31 cellular contexts compared by ENCODE assay signal in genomic region chr2:40225670-40226069, GRCh38.
DNase-seq lines count a peak whose midpoint lies in the region; ATAC-seq, FAIRE-seq and TF ChIP-seq lines count a peak whose summit lies in the region.
"Had no signal": no experiment of that assay in that cellular context is flagged by ENCODE, and none has a peak within 500 bp of the region (broad histone marks: within the 10 kb centered on the region; RNA-seq: fewer than 3 reads in every experiment).

No MANE protein-coding gene starts in this region.

- H3K27ac ChIP-seq in right atrium auricular region (peak overlapping the region in 1 of 2 donors; percentile 9), H1 (ENCODE audit: low read depth, low read length) (no peak overlapping the region), mesendoderm (ENCODE audit: low read depth, low read length) (no peak overlapping the region), uterus (peak overlapping the region; percentile 85), dorsolateral prefrontal cortex (peak overlapping the region in 22 of 59 donors; percentile 1 to 73 (median 40))
- H3K27ac ChIP-seq: colonic mucosa, left lung, psoas muscle, SJSA1, suprapubic skin, WERI-Rb-1 had no signal

- peak overlapping the region; percentile 36; the same call in 1 of the 2 replicates for H2AFZ ChIP-seq in H1 (ENCODE audit: low read length)

- H3K9me3 ChIP-seq in right atrium auricular region, result peaks cover 0 to 6% of the 10 kb centered on the region in 2 donors
- 0 out of 4 replicates have a peak, but pooled peaks cover 0 to 2% of the 10 kb centered on the region in 2 experiments for H3K9me3 ChIP-seq in H1 (ENCODE audit: insufficient read depth in 2 of 2, low read depth in 1 of 2, low read length in 1 of 2)
- H3K9me3 ChIP-seq in uterus, result no peaks in the 10 kb centered on the region
- H3K9me3 ChIP-seq: colonic mucosa, left lung, psoas muscle, SJSA1, suprapubic skin had no signal

- no peaks in the 10 kb centered on the region for H3K27me3 ChIP-seq in right atrium auricular region
- no peaks in the 10 kb centered on the region for H3K27me3 ChIP-seq in H1 (replicated peaks in 1 of 4; ENCODE audit: control insufficient read depth in 3 of 4, extremely low read depth in 1 of 4, insufficient read depth in 3 of 4, low read length in 3 of 4)
- no peaks in the 10 kb centered on the region for H3K27me3 ChIP-seq in mesendoderm (ENCODE audit: insufficient read depth, low read length, poor library complexity)
- no peaks in the 10 kb centered on the region for H3K27me3 ChIP-seq in uterus
- H3K27me3 ChIP-seq in dorsolateral prefrontal cortex, result peaks cover 0 to 4% (median 0%) of the 10 kb centered on the region in 45 donors
- H3K27me3 ChIP-seq: colonic mucosa, left lung, SJSA1, suprapubic skin had no signal

- H3K4me3 Mint-ChIP-seq in progenitor cell of endocrine pancreas (ENCODE audit: low read depth), result no peak overlapping the region
- H3K4me3 Mint-ChIP-seq: activated naive CD4-positive, alpha-beta T cell treated with anti-CD3 and anti-CD28 coated beads, Interleukin-2, amount 50 U/mL, for 24 hours; CD4-positive, CD25-positive, alpha-beta regulatory T cell; HFFc6; naive thymus-derived CD4-positive, alpha-beta T cell had no signal

- FAIRE-seq in H1 (lab: Jason Lieb, UNC), result no peak
- FAIRE-seq: small intestine had no signal

- H2BK20ac ChIP-seq in H1 (ENCODE audit: low read length), result no peak overlapping the region

- H2BK5ac ChIP-seq in H1 (ENCODE audit: low read depth, low read length) (no peak overlapping the region), mesendoderm (ENCODE audit: low read length) (no peak overlapping the region)

- H2BK120ac ChIP-seq in H1 (replicated peaks; ENCODE audit: low read depth, low read length) (no peak overlapping the region), mesendoderm (ENCODE audit: low read depth, low read length) (no peak overlapping the region)

- no peak overlapping the region for H4K91ac ChIP-seq in H1 (replicated peaks; ENCODE audit: insufficient read length, low read length)

- H3K9me3 Mint-ChIP-seq in progenitor cell of endocrine pancreas (ENCODE audit: low read depth), result peaks cover 4% of the 10 kb centered on the region
- H3K9me3 Mint-ChIP-seq: activated naive CD4-positive, alpha-beta T cell treated with anti-CD3 and anti-CD28 coated beads, Interleukin-2, amount 50 U/mL, for 24 hours had no signal

- peaks cover 0 to 28% of the 10 kb centered on the region in 2 donors for H3K4me1 ChIP-seq in right atrium auricular region
- peaks cover 0 to 5% (median 3%) of the 10 kb centered on the region in 4 experiments; a peak in 4 of 7 replicates for H3K4me1 ChIP-seq in H1 (replicated peaks in 1 of 4; ENCODE audit: control insufficient read depth in 3 of 4, insufficient read depth in 4 of 4, low read length in 3 of 4)
- peaks cover 3% of the 10 kb centered on the region for H3K4me1 ChIP-seq in mesendoderm (ENCODE audit: control insufficient read depth, low read depth, low read length)
- H3K4me1 ChIP-seq in uterus, result peaks cover 0 to 3% of the 10 kb centered on the region in 2 donors
- H3K4me1 ChIP-seq: colonic mucosa, left lung, psoas muscle, SJSA1, suprapubic skin had no signal

- H4K20me1 ChIP-seq in H1 (replicated peaks in 1 of 2; ENCODE audit: control insufficient read depth in 1 of 2, insufficient read depth in 2 of 2, low read length in 2 of 2), result no peaks in the 10 kb centered on the region

- H3K4me2 ChIP-seq in H1 (ENCODE audit: insufficient read depth in 1 of 2, low read depth in 2 of 2, low read length in 2 of 2), result no peak overlapping the region; a peak in 1 of 4 replicates
- H3K4me2 ChIP-seq in mesendoderm (ENCODE audit: low read length), result no peak overlapping the region

- WGBS in H1 (ENCODE audit: extremely low coverage in 1 of 2, insufficient coverage in 1 of 2, insufficient read length in 1 of 2, insufficient replicate concordance in 2 of 2, low coverage in 1 of 2, low lambda C conversion rate in 2 of 2, missing lambda C conversion rate in 1 of 2), 2 experiments, result 50% methylated on average over 1 of the region's 1 CpG; no CpG with 5 or more reads in 1 of the 2 experiments
- WGBS in mesendoderm (ENCODE audit: extremely low coverage, insufficient coverage, low lambda C conversion rate), result no CpG with 5 or more reads among the region's 1 CpG

- no peak overlapping the region for H3K14ac ChIP-seq in H1 (ENCODE audit: insufficient read length)

- H3K23ac ChIP-seq in H1 (ENCODE audit: insufficient read length), result no peak overlapping the region
- H3K23ac ChIP-seq in mesendoderm (ENCODE audit: low read length), result no peak overlapping the region

- no peak for DNase-seq in Right ventricle myocardium inferior (ENCODE audit: missing footprints)
- DNase-seq in right atrium auricular region (ENCODE audit: low spot score), result no peak
- no peak for DNase-seq in H1 (ENCODE audit: low read depth in 1 of 2, low spot score in 2 of 2)
- peak; percentile 27 for DNase-seq in mesendoderm
- no peak for DNase-seq in uterus
- DNase-seq in dorsolateral prefrontal cortex, result no peak
- no peak for DNase-seq in progenitor cell of endocrine pancreas (ENCODE audit: low spot score, unreplicated experiment)
- DNase-seq: activated CD4-positive, alpha-beta T cell treated with anti-CD3 and anti-CD28 coated beads for 4 hours; activated CD8-positive, alpha-beta memory T cell treated with anti-CD3 and anti-CD28 coated beads for 24 hours; activated T-cell treated with anti-CD3 and anti-CD28 coated beads for 4 hours; CD4-positive, CD25-positive, alpha-beta regulatory T cell; colonic mucosa; DND-41; effector CD8-positive, alpha-beta T cell; HFFc6; left lung; midbrain; naive thymus-derived CD4-positive, alpha-beta T cell; NCI-H1048; NCI-H1930; NCI-H345; psoas muscle; small intestine; stimulated activated naive CD4-positive, alpha-beta T cell; T1000; WERI-Rb-1 had no signal

- no peak for TF ChIP-seq POLR2A in H1 (IDR thresholded peaks at IDR 0.05; ENCODE audit: control extremely low read depth in 1 of 2, low read depth in 2 of 2, low read length in 2 of 2)
- no peak for TF ChIP-seq POLR2A in uterus (IDR thresholded peaks at IDR 0.05)

- no peak for TF ChIP-seq CTCF in right atrium auricular region (IDR thresholded peaks at IDR 0.05)
- no peak for TF ChIP-seq CTCF in H1 (IDR thresholded peaks at IDR 0.05; ENCODE audit: control extremely low read depth in 1 of 3, insufficient read depth in 1 of 3, low read depth in 1 of 3, low read length in 3 of 3)
- TF ChIP-seq CTCF in uterus (IDR thresholded peaks at IDR 0.05), result no peak
- no peak for TF ChIP-seq CTCF in dorsolateral prefrontal cortex (IDR thresholded peaks at IDR 0.05 in 54 of 56, conservative IDR thresholded peaks at IDR 0.05 in 2 of 56; ENCODE audit: low read depth in 1 of 56, partially characterized antibody in 56 of 56)
- TF ChIP-seq CTCF in progenitor cell of endocrine pancreas (IDR thresholded peaks at IDR 0.05; ENCODE audit: unreplicated experiment), result no peak

- H4K8ac ChIP-seq in H1 (ENCODE audit: extremely low read depth, insufficient read depth, low read length) (no peak overlapping the region), mesendoderm (ENCODE audit: low read depth, low read length) (no peak overlapping the region)

- H2BK12ac ChIP-seq in H1 (ENCODE audit: low read depth, low read length), result no peak overlapping the region

- CTCF ChIA-PET in H1 (lab: Charles Lee; ENCODE audit: partially characterized antibody), result interaction anchor here (1.9 to 4.7 kb wide), 3 partner anchors 13 to 329 kb away, joined by 6 to 29 read pairs (median 9); no protein-coding TSS in a partner anchor

- H3K27ac Mint-ChIP-seq in progenitor cell of endocrine pancreas, result no peak overlapping the region
- H3K27ac Mint-ChIP-seq: activated naive CD4-positive, alpha-beta T cell treated with anti-CD3 and anti-CD28 coated beads, Interleukin-2, amount 50 U/mL, for 24 hours; activated T-helper 2 cell treated with anti-CD3 and anti-CD28 coated beads, Interferon-gamma antibody, Interleukin-2, Interleukin-4, amounts not matched to agents 10 μg/mL and 5 μg/mL and 100 μg/mL, durations not matched to agents 14 hours and 24 hours and 36 hours; CD4-positive, CD25-positive, alpha-beta regulatory T cell; HFFc6; naive thymus-derived CD4-positive, alpha-beta T cell had no signal

- no peak for TF ChIP-seq EP300 in H1 (IDR thresholded peaks at IDR 0.05; ENCODE audit: borderline replicate concordance in 1 of 2, low read depth in 2 of 2, low read length in 2 of 2)

- no peaks in the 10 kb centered on the region for H3K4me1 Mint-ChIP-seq in progenitor cell of endocrine pancreas (ENCODE audit: low read depth)
- H3K4me1 Mint-ChIP-seq: activated naive CD4-positive, alpha-beta T cell treated with anti-CD3 and anti-CD28 coated beads, Interleukin-2, amount 50 U/mL, for 24 hours; CD4-positive, CD25-positive, alpha-beta regulatory T cell had no signal

- no peak for TF ChIP-seq RAD21 in H1 (IDR thresholded peaks at IDR 0.05 in 1 of 2, conservative IDR thresholded peaks at IDR 0.05 in 1 of 2; ENCODE audit: low read depth in 2 of 2, low read length in 2 of 2)

- ATAC-seq in Right ventricle myocardium inferior (peak; percentile 68), GM21423 (IDR thresholded peaks at IDR 0.05; ENCODE audit: unreplicated experiment) (no peak)
- ATAC-seq: left lung; naive thymus-derived CD4-positive, alpha-beta T cell; psoas muscle had no signal

- POLR2A ChIA-PET in H1 (lab: Charles Lee; ENCODE audit: partially characterized antibody), result no interaction called here

- H3K18ac ChIP-seq in H1 (ENCODE audit: extremely low read depth, low read length) (no peak overlapping the region), mesendoderm (ENCODE audit: low read length) (no peak overlapping the region)

- no peak overlapping the region for H3K56ac ChIP-seq in H1 (replicated peaks; ENCODE audit: insufficient read length, low read depth, low read length)
- no peak overlapping the region for H3K56ac ChIP-seq in mesendoderm (ENCODE audit: low read length)

- H2AK5ac ChIP-seq in H1 (ENCODE audit: low read depth, low read length) (no peak overlapping the region), mesendoderm (ENCODE audit: low read length) (no peak overlapping the region)

- H3K9ac ChIP-seq in H1 (replicated peaks in 1 of 4; ENCODE audit: extremely low read depth in 1 of 4, low read depth in 3 of 4, low read length in 3 of 4) (no peak overlapping the region), mesendoderm (ENCODE audit: low read length) (no peak overlapping the region)

- no peaks in the 10 kb centered on the region for H3K23me2 ChIP-seq in H1 (ENCODE audit: low read depth, low read length)

- no peaks in the 10 kb centered on the region for H3K27me3 Mint-ChIP-seq in progenitor cell of endocrine pancreas
- H3K27me3 Mint-ChIP-seq: activated naive CD4-positive, alpha-beta T cell treated with anti-CD3 and anti-CD28 coated beads, Interleukin-2, amount 50 U/mL, for 24 hours; CD4-positive, CD25-positive, alpha-beta regulatory T cell; naive thymus-derived CD4-positive, alpha-beta T cell had no signal

- no peak overlapping the region for H2BK15ac ChIP-seq in H1 (ENCODE audit: low read length)
- H2BK15ac ChIP-seq in mesendoderm (replicated peaks; ENCODE audit: low read depth), result no peak overlapping the region

- H4K5ac ChIP-seq in H1 (ENCODE audit: insufficient read length, low read depth, low read length) (no peak overlapping the region), mesendoderm (ENCODE audit: low read length) (no peak overlapping the region)

- H3K4me3 ChIP-seq in right atrium auricular region (no peak overlapping the region), H1 (ENCODE audit: extremely low read depth in 1 of 4, insufficient read depth in 2 of 4, low read depth in 3 of 4, low read length in 4 of 4) (no peak overlapping the region), mesendoderm (ENCODE audit: low read length) (no peak overlapping the region), uterus (no peak overlapping the region), dorsolateral prefrontal cortex (no peak overlapping the region)
- H3K4me3 ChIP-seq: colonic mucosa, left lung, psoas muscle, SJSA1, suprapubic skin had no signal

- H3K36me3 ChIP-seq in right atrium auricular region (no peaks in the 10 kb centered on the region), H1 (ENCODE audit: control insufficient read depth in 2 of 4, insufficient read depth in 4 of 4, low read length in 3 of 4) (no peaks in the 10 kb centered on the region), mesendoderm (ENCODE audit: control insufficient read depth, insufficient read depth, low read length) (no peaks in the 10 kb centered on the region), uterus (no peaks in the 10 kb centered on the region)
- H3K36me3 ChIP-seq: colonic mucosa, left lung, SJSA1, suprapubic skin, WERI-Rb-1 had no signal

- H3K36me3 Mint-ChIP-seq in progenitor cell of endocrine pancreas (ENCODE audit: insufficient read depth), result no peaks in the 10 kb centered on the region
- H3K36me3 Mint-ChIP-seq: activated naive CD4-positive, alpha-beta T cell treated with anti-CD3 and anti-CD28 coated beads, Interleukin-2, amount 50 U/mL, for 24 hours; CD4-positive, CD25-positive, alpha-beta regulatory T cell had no signal

- H3K79me2 ChIP-seq in H1 (ENCODE audit: control insufficient read depth in 1 of 2, insufficient read depth in 2 of 2, low read length in 2 of 2) (no peaks in the 10 kb centered on the region), mesendoderm (ENCODE audit: control insufficient read depth, insufficient read depth, low read length) (no peaks in the 10 kb centered on the region)

- H3K79me1 ChIP-seq in H1 (ENCODE audit: low read depth, low read length), result no peaks in the 10 kb centered on the region
- no peaks in the 10 kb centered on the region for H3K79me1 ChIP-seq in mesendoderm (ENCODE audit: low read length)

- intact Hi-C loops in Right ventricle myocardium inferior (cut with DNase I), result no loop called here
- intact Hi-C loops in uterus (cut with DNase I; ENCODE audit: low total_unique reads), result no loop called here
- intact Hi-C loops in dorsolateral prefrontal cortex (cut with DNase I), result no loop called here

- H3K4ac ChIP-seq in H1 (replicated peaks; ENCODE audit: insufficient read length, low read depth, low read length) (no peak overlapping the region), mesendoderm (ENCODE audit: low read depth, low read length) (no peak overlapping the region)

Comparison
In these comparisons a context has a peak if more than half of its experiments do, and no peak if none do; other contexts are left out.
1. H3K27ac ChIP-seq: peak in uterus (2 of 2); none in H1 (single experiment) and mesendoderm (single experiment).